ENCODE assay signal across 17 cellular contexts in genomic region chr1:85417876-85418275, GRCh38.
"Had no signal": no experiment of that assay in that cellular context is flagged by ENCODE, and none has a peak within 500 bp of the region (broad histone marks: within the 10 kb centered on the region; RNA-seq: fewer than 3 reads in every experiment).

No MANE protein-coding gene starts in this region.

- H3K27me3 Mint-ChIP-seq: stimulated activated naive B cell treated with anti-CD40 and anti-IgM and Interleukin-4, amounts not matched to agents 10 μg/mL and 1 μg/mL and 100 μg/mL, for 72 hours had no signal

- H3K4me3 Mint-ChIP-seq: naive B cell; nephron; stimulated activated naive B cell treated with anti-CD40 and anti-IgM and Interleukin-4, amounts not matched to agents 10 μg/mL and 1 μg/mL and 100 μg/mL, for 72 hours; stimulated activated naive CD8-positive, alpha-beta T cell treated with anti-CD3 and anti-CD28 coated beads, Interleukin-15, amount 100 ng/mL, for 72 hours had no signal

- H3K27ac Mint-ChIP-seq: naive B cell; nephron; stimulated activated naive B cell treated with anti-CD40 and anti-IgM and Interleukin-4, amounts not matched to agents 10 μg/mL and 1 μg/mL and 100 μg/mL, for 72 hours; stimulated activated naive CD8-positive, alpha-beta T cell treated with anti-CD3 and anti-CD28 coated beads, Interleukin-15, amount 100 ng/mL, for 72 hours had no signal

- H3K4me1 ChIP-seq: testis, transverse colon had no signal

- H3K9me3 ChIP-seq: testis had no signal

- H3K36me3 ChIP-seq: heart left ventricle, transverse colon had no signal

- H3K27me3 ChIP-seq: heart left ventricle, testis, transverse colon had no signal

- DNase-seq: erythroblast; foreskin melanocyte; heart left ventricle; hippocampal formation; left colon; left ventricle myocardium superior; mesendoderm; naive B cell; psoas muscle; stimulated activated CD4-positive, alpha-beta T cell treated with anti-CD3 and anti-CD28 coated beads, Interleukin-2, amount 100 ng/mL, for 24 hours; stimulated activated CD4-positive, alpha-beta T cell treated with anti-CD3 and anti-CD28 coated beads, Interleukin-4, amount 100 ng/mL, for 4 hours; stimulated activated naive B cell treated with anti-CD40 and anti-IgM and Interleukin-4, amounts not matched to agents 10 μg/mL and 1 μg/mL and 100 μg/mL, for 72 hours; stimulated activated naive CD8-positive, alpha-beta T cell treated with anti-CD3 and anti-CD28 coated beads, Interleukin-15, amount 100 ng/mL, for 72 hours; testis; transverse colon had no signal

- H3K27ac ChIP-seq: heart left ventricle, psoas muscle, transverse colon had no signal

- H3K4me3 ChIP-seq: heart left ventricle, lung, psoas muscle, testis, transverse colon had no signal

- H3K4me1 Mint-ChIP-seq: naive B cell; stimulated activated naive B cell treated with anti-CD40 and anti-IgM and Interleukin-4, amounts not matched to agents 10 μg/mL and 1 μg/mL and 100 μg/mL, for 72 hours; stimulated activated naive CD8-positive, alpha-beta T cell treated with anti-CD3 and anti-CD28 coated beads, Interleukin-15, amount 100 ng/mL, for 72 hours had no signal
